8 cellular contexts compared by ENCODE assay signal in the genomic region with DNA sequence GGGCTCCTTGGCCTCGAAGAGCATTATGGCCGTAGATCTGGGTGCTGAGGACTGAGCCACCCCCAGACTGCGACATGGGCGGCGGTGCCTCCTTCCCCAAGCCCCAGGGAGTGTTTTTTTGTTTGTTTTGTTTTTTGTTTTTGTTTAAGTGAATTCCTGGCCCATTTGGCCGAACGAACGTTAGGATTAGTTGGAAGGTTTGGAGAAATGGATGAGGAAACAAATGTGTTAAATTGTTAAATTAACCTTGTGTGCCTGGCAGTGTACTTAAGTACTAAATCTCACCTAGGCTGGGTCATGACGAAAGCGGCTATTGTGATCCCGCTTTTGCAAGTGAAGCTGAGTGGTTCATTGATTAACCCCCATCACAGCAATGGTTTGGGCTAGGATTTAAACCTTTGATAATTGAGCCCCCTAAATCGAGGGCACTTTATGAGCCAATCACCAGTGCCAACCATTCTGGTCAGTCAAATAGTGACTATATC. TPM values are rescaled to one million over a fixed set of nuclear protein-coding genes. Genes with fewer than 3 reads are reported as not detected.
DNase-seq lines count a peak whose midpoint lies in the region; ATAC-seq and TF ChIP-seq lines count a peak whose summit lies in the region.

No MANE protein-coding gene starts in this region.

- H3K27me3 ChIP-seq in SJSA1 (replicated peaks) (no peaks in the 10 kb centered on the region), gastroesophageal sphincter (no peaks in the 10 kb centered on the region)

- peak overlapping the region; percentile 99 for H3K27ac Mint-ChIP-seq in stimulated activated effector memory CD8-positive, alpha-beta T cell treated with anti-CD3 and anti-CD28 coated beads, Interleukin-12 subunit alpha, Interleukin-12 subunit beta, amount 100 ng/mL, for 72 hours

- 31 to 40% methylated on average over 10 to 11 of the region's 12 CpGs for WGBS in gastroesophageal sphincter (ENCODE audit: low coverage in 1 of 2), 2 donors

- peaks cover 29% of the 10 kb centered on the region for H3K4me1 ChIP-seq in SJSA1 (replicated peaks)
- peaks cover 0 to 35% (median 9%) of the 10 kb centered on the region in 3 donors for H3K4me1 ChIP-seq in gastroesophageal sphincter

- H3K36me3 ChIP-seq in SJSA1 (peaks cover 14% of the 10 kb centered on the region), gastroesophageal sphincter (peaks cover 0 to 29% of the 10 kb centered on the region in 2 donors)

- peaks cover 17% of the 10 kb centered on the region for H3K4me1 Mint-ChIP-seq in stimulated activated effector memory CD8-positive, alpha-beta T cell treated with anti-CD3 and anti-CD28 coated beads, Interleukin-12 subunit alpha, Interleukin-12 subunit beta, amount 100 ng/mL, for 72 hours

- DNase-seq in NCI-H748 (lab: John Stamatoyannopoulos, UW; ENCODE audit: unreplicated experiment) (peak; percentile 55), NCI-H748 treated with DMSO at 0.1 percent for 48 hours (lab: John Stamatoyannopoulos, UW) (no peak), SJSA1 (ENCODE audit: low read depth in 1 of 2, low spot score in 2 of 2) (no peak), DMS114 treated with DMSO at 0.1 percent for 48 hours (lab: John Stamatoyannopoulos, UW; ENCODE audit: unreplicated experiment) (no peak)
- DNase-seq in stimulated activated effector memory CD8-positive, alpha-beta T cell treated with anti-CD3 and anti-CD28 coated beads, Interleukin-12 subunit alpha, Interleukin-12 subunit beta, amount 100 ng/mL, for 72 hours (ENCODE audit: low spot score in 2 of 2) = no peak

- no peaks in the 10 kb centered on the region for H3K9me3 Mint-ChIP-seq in stimulated activated effector memory CD8-positive, alpha-beta T cell treated with anti-CD3 and anti-CD28 coated beads, Interleukin-12 subunit alpha, Interleukin-12 subunit beta, amount 100 ng/mL, for 72 hours

- no peak for TF ChIP-seq POLR2A in gastroesophageal sphincter (IDR thresholded peaks at IDR 0.05)

- H3K4me3 ChIP-seq in SJSA1 (peak overlapping the region; percentile 46), gastroesophageal sphincter (peak overlapping the region; percentile 51 to 71)

- no peak for TF ChIP-seq EP300 in gastroesophageal sphincter (IDR thresholded peaks at IDR 0.05)

- ATAC-seq in gastroesophageal sphincter (no peak), HG03159 (IDR thresholded peaks at IDR 0.05; ENCODE audit: unreplicated experiment) (no peak), GM21576 (IDR thresholded peaks at IDR 0.05; ENCODE audit: unreplicated experiment) (no peak)
- no peak for ATAC-seq in stimulated activated effector memory CD8-positive, alpha-beta T cell treated with anti-CD3 and anti-CD28 coated beads, Interleukin-12 subunit alpha, Interleukin-12 subunit beta, amount 100 ng/mL, for 72 hours

- H3K4me3 Mint-ChIP-seq in stimulated activated effector memory CD8-positive, alpha-beta T cell treated with anti-CD3 and anti-CD28 coated beads, Interleukin-12 subunit alpha, Interleukin-12 subunit beta, amount 100 ng/mL, for 72 hours = peak overlapping the region; percentile 100

- H3K9me3 ChIP-seq in SJSA1 (replicated peaks) = no peaks in the 10 kb centered on the region
- no peaks in the 10 kb centered on the region for H3K9me3 ChIP-seq in gastroesophageal sphincter

- H3K36me3 Mint-ChIP-seq in stimulated activated effector memory CD8-positive, alpha-beta T cell treated with anti-CD3 and anti-CD28 coated beads, Interleukin-12 subunit alpha, Interleukin-12 subunit beta, amount 100 ng/mL, for 72 hours = peaks cover 50% of the 10 kb centered on the region

- H3K27ac ChIP-seq in SJSA1 (peak overlapping the region; percentile 78), gastroesophageal sphincter (peak overlapping the region; percentile 36 to 89 (median 84))

- no peak for TF ChIP-seq CTCF in gastroesophageal sphincter (IDR thresholded peaks at IDR 0.05)

RNA-seq across cellular contexts. Expression of a gene that starts 22.9 kb away (rescaled TPM):
- total RNA-seq in SJSA1 (2014; rRNA removed; shearing (Covaris generic)) = 473 and 646 TPM in 2 replicates
- 100 to 1,000 TPM; 493 to 609 (median 561) TPM for total RNA-seq in gastroesophageal sphincter

RNA-seq across cellular contexts. Expression of a gene that starts 23.5 kb away (rescaled TPM):
- 1.9 and 6.6 TPM in 2 replicates for total RNA-seq in SJSA1 (2014; rRNA removed; shearing (Covaris generic))
- 10 to 100 TPM in 1 of 4 donors, 1 to 10 TPM in 3; 2.8 to 17.6 (median 4.5) TPM for total RNA-seq in gastroesophageal sphincter

RNA-seq across cellular contexts. Expression of a gene that starts 35.8 kb away (rescaled TPM):
- total RNA-seq in SJSA1 (2014; rRNA removed; shearing (Covaris generic)) = 0.34 and 1.2 TPM in 2 replicates
- total RNA-seq in gastroesophageal sphincter = 1 to 10 TPM; 3.9 to 6.9 (median 5.6) TPM
